19 cellular contexts compared by ENCODE assay signal in genomic region chr6:67914419-67914818, GRCh38.
"Had no signal": no experiment of that assay in that cellular context is flagged by ENCODE, and none has a peak within 500 bp of the region (broad histone marks: within the 10 kb centered on the region; RNA-seq: fewer than 3 reads in every experiment).

No MANE protein-coding gene starts in this region.

- H3K9me3 ChIP-seq: right lobe of liver, testis had no signal

- H3K4me1 ChIP-seq: parathyroid adenoma, right lobe of liver, testis had no signal

- H3K36me3 ChIP-seq: right lobe of liver had no signal

- FAIRE-seq: keratinocyte had no signal

- H3K4me3 ChIP-seq: lung, right lobe of liver, testis had no signal

- ATAC-seq: activated CD8-positive, alpha-beta memory T cell treated with anti-CD3 and anti-CD28 coated beads, Interleukin-2, amount 10 ng/mL, durations not matched to agents 7 days and 5 days; esophagus mucosa; natural killer cell; right lobe of liver; stimulated activated effector memory CD8-positive, alpha-beta T cell treated with anti-CD3 and anti-CD28 coated beads, Interleukin-12 subunit alpha, Interleukin-12 subunit beta, amount 100 ng/mL, for 72 hours had no signal

- H3K27me3 ChIP-seq: right lobe of liver, testis had no signal

- H3K27ac ChIP-seq: parathyroid adenoma, right lobe of liver, testis had no signal

- DNase-seq: activated CD4-positive, alpha-beta memory T cell treated with anti-CD3 and anti-CD28 coated beads, Interleukin-2, amount 10 ng/mL, durations not matched to agents 7 days and 5 days; activated CD8-positive, alpha-beta memory T cell treated with anti-CD3 and anti-CD28 coated beads, Interleukin-2, amount 10 ng/mL, durations not matched to agents 7 days and 5 days; activated naive CD4-positive, alpha-beta T cell treated with Interleukin-2 at 50 U/mL for 16 hours; activated T-cell treated with anti-CD3 and anti-CD28 coated beads, Interleukin-2, amount 50 U/mL, for 1 hour; anterior cingulate cortex; cortex of kidney; foreskin melanocyte; hypothalamus; natural killer cell; right lobe of liver; small intestine; stimulated activated CD4-positive, alpha-beta T cell treated with anti-CD3 and anti-CD28 coated beads, Interleukin-4, amount 100 ng/mL, for 24 hours; T-helper 2 cell; testis had no signal
